Comparison of ENCODE assay signal across 2 cellular contexts in genomic region chr15:92034227-92034626, GRCh38.
TF ChIP-seq lines count a peak whose summit lies in the region.

No MANE protein-coding gene starts in this region.

TF ChIP-seq in SK-N-SH treated with all-trans-retinoic acid at 6 μM for 48 hours, 23 proteins besides CTCF, POLR2A, EP300 and RAD21 (continued from another document):
- TF ChIP-seq POU6F1 (CRISPR knock-in tag; IDR thresholded peaks at IDR 0.05; ENCODE audit: borderline replicate concordance, low read depth), result no peak
- TF ChIP-seq CSRNP3 (CRISPR knock-in tag; IDR thresholded peaks at IDR 0.05), result no peak
- no peak for TF ChIP-seq ZNF565 (CRISPR knock-in tag; conservative IDR thresholded peaks at IDR 0.05; ENCODE audit: low read depth)
- TF ChIP-seq TOX (CRISPR knock-in tag; IDR thresholded peaks at IDR 0.05; ENCODE audit: borderline replicate concordance), result no peak
TF ChIP-seq in SK-N-SH treated with all-trans-retinoic acid at 6 μM for 48 hours: peak in this region for 0.

TF ChIP-seq in SK-N-SH, 30 proteins besides CTCF, POLR2A, EP300 and RAD21 (continued from another document):
- no peak for TF ChIP-seq USF2 (IDR thresholded peaks at IDR 0.05; ENCODE audit: borderline replicate concordance, low read depth, low read length)
- no peak for TF ChIP-seq RXRA (IDR thresholded peaks at IDR 0.05; ENCODE audit: borderline replicate concordance, low read depth)
- TF ChIP-seq NRF1 (IDR thresholded peaks at IDR 0.05; ENCODE audit: low read depth, low read length), result no peak
